Comparison of ENCODE assay signal across 8 cellular contexts in genomic region chr9:124551472-124552339, GRCh38. TPM values are rescaled to one million over a fixed set of nuclear protein-coding genes. Genes with fewer than 3 reads are reported as not detected.
A peak's percentile ranks its signal among the peaks of the same experiment; 100 is the strongest.
DNase-seq lines count a peak whose midpoint lies in the region; ATAC-seq, FAIRE-seq and TF ChIP-seq lines count a peak whose summit lies in the region.

No MANE protein-coding gene starts in this region.

- peak overlapping the region; percentile 73 for H2AFZ ChIP-seq in IMR-90 (replicated peaks; ENCODE audit: low read length, poor library complexity)
- H2AFZ ChIP-seq in SU-DHL-6 (ENCODE audit: low read depth, low read length, severe bottlenecking) = no peak overlapping the region
- H2AFZ ChIP-seq in H1 (ENCODE audit: low read length) = no peak overlapping the region

- H3F3A ChIP-seq in SU-DHL-6 (ENCODE audit: insufficient read depth) = no peaks in the 10 kb centered on the region

- WGBS in IMR-90 (ENCODE audit: extremely low coverage in 2 of 2, insufficient read length in 1 of 2), 2 experiments = 20% methylated on average over 1 of the region's 4 CpGs; no CpG with 5 or more reads in 1 of the 2 experiments
- 28% methylated on average over 4 of the region's 4 CpGs; no CpG with 5 or more reads in 1 of the 2 experiments for WGBS in H1 (ENCODE audit: extremely low coverage in 1 of 2, insufficient coverage in 1 of 2, insufficient read length in 1 of 2, insufficient replicate concordance in 2 of 2, low coverage in 1 of 2, low lambda C conversion rate in 2 of 2, missing lambda C conversion rate in 1 of 2), 2 experiments

- H2BK15ac ChIP-seq in IMR-90 (ENCODE audit: low read depth, low read length) = peak overlapping the region; percentile 90; the same call in 2 of the 3 replicates
- no peak overlapping the region for H2BK15ac ChIP-seq in H1 (ENCODE audit: low read length)

- H4K5ac ChIP-seq in IMR-90 (ENCODE audit: low read depth, low read length) (peak overlapping the region; percentile 62; the same call in 1 of the 2 replicates), H1 (ENCODE audit: insufficient read length, low read depth, low read length) (no peak overlapping the region)

- dilution Hi-C loops in IMR-90 (cut with HindIII; ENCODE audit: low sequenced_read_pairs, unreplicated experiment) = no loop called here

- no peak overlapping the region for H3K27ac Mint-ChIP-seq in mesothelial cell of epicardium

- intact Hi-C loops in IMR-90 (cut with micrococcal nuclease) = loop anchor here (1.0 to 5.0 kb wide), 4 partner anchors 66 to 201 kb away; no protein-coding TSS in a partner anchor

- H3K56ac ChIP-seq in IMR-90 (ENCODE audit: extremely low read depth, insufficient read depth, low read length) (peak overlapping the region; percentile 25; the same call in 1 of the 2 replicates), H1 (replicated peaks; ENCODE audit: insufficient read length, low read depth, low read length) (no peak overlapping the region)

- H3K27ac ChIP-seq in IMR-90 (ENCODE audit: insufficient read depth, low read length) (no peak overlapping the region), SU-DHL-6 (ENCODE audit: low read depth, low read length) (no peak overlapping the region), H1 (ENCODE audit: low read depth, low read length) (no peak overlapping the region)

- H3K23ac ChIP-seq in IMR-90 (ENCODE audit: low read depth, low read length) = peak overlapping the region; percentile 19
- no peak overlapping the region for H3K23ac ChIP-seq in H1 (ENCODE audit: insufficient read length)

- no peak overlapping the region for H3K4me3 Mint-ChIP-seq in mesothelial cell of epicardium

- DNase-seq in NCI-H2081 (lab: John Stamatoyannopoulos, UW) (peak; percentile 44 to 55), NCI-H2081 treated with DMSO at 0.1 percent for 48 hours (lab: John Stamatoyannopoulos, UW) (no peak), IMR-90 (peak; percentile 73), H1 (ENCODE audit: low read depth in 1 of 2, low spot score in 2 of 2) (peak; percentile 56 to 78), mesothelial cell of epicardium (ENCODE audit: low spot score in 2 of 2, unreplicated experiment in 2 of 2) (peak in 1 of 2 experiments; percentile 68), ureter (ENCODE audit: low spot score) (peak; percentile 53)

- H3K27me3 Mint-ChIP-seq in mesothelial cell of epicardium (ENCODE audit: low read depth) = no peaks in the 10 kb centered on the region

- H4K8ac ChIP-seq in IMR-90 (ENCODE audit: low read depth in 2 of 2, low read length in 2 of 2) (peak overlapping the region; percentile 24 to 60; a peak in 3 of 4 replicates), H1 (ENCODE audit: extremely low read depth, insufficient read depth, low read length) (no peak overlapping the region)

- TF ChIP-seq RAD21 in IMR-90 (IDR thresholded peaks at IDR 0.05; ENCODE audit: low read length) (peak; percentile 79), H1 (IDR thresholded peaks at IDR 0.05 in 1 of 2, conservative IDR thresholded peaks at IDR 0.05 in 1 of 2; ENCODE audit: low read depth in 2 of 2, low read length in 2 of 2) (peak; percentile 94 to 98)

- ATAC-seq in IMR-90 (ENCODE audit: low read depth) (peak; percentile 90), HG03565 (IDR thresholded peaks at IDR 0.05; ENCODE audit: unreplicated experiment) (no peak)

- H3K36me3 ChIP-seq in IMR-90 (ENCODE audit: control insufficient read depth, insufficient read depth, low read length) (no peaks in the 10 kb centered on the region), SU-DHL-6 (ENCODE audit: low read length) (no peaks in the 10 kb centered on the region), H1 (ENCODE audit: control insufficient read depth in 2 of 4, insufficient read depth in 4 of 4, low read length in 3 of 4) (peaks cover 0 to 6% (median 2%) of the 10 kb centered on the region in 4 experiments; a peak in 1 of 8 replicates)

- no peaks in the 10 kb centered on the region for H3K9me3 Mint-ChIP-seq in mesothelial cell of epicardium

- H3K4me1 ChIP-seq in IMR-90 (ENCODE audit: control insufficient read depth, insufficient read depth, low read length) (peaks cover 19% of the 10 kb centered on the region), H1 (replicated peaks in 1 of 4; ENCODE audit: control insufficient read depth in 3 of 4, insufficient read depth in 4 of 4, low read length in 3 of 4) (peaks cover 3 to 8% (median 5%) of the 10 kb centered on the region in 4 experiments; a peak in 5 of 7 replicates)

- H3K9me3 ChIP-seq in IMR-90 (ENCODE audit: control insufficient read depth, insufficient read depth, low read length) (no peaks in the 10 kb centered on the region), SU-DHL-6 (ENCODE audit: insufficient read depth, low read length) (no peaks in the 10 kb centered on the region), H1 (ENCODE audit: insufficient read depth in 2 of 2, low read depth in 1 of 2, low read length in 1 of 2) (no peaks in the 10 kb centered on the region)

- H3K9me2 ChIP-seq in SU-DHL-6 (replicated peaks; ENCODE audit: insufficient read depth, low read length) = no peaks in the 10 kb centered on the region

- H3K18ac ChIP-seq in IMR-90 (ENCODE audit: low read depth, low read length) (peak overlapping the region; percentile 94; the same call in 1 of the 2 replicates), H1 (ENCODE audit: extremely low read depth, low read length) (no peak overlapping the region)

- peak; percentile 86 for FAIRE-seq in H1 (lab: Jason Lieb, UNC)

- TF ChIP-seq EP300 in H1 (IDR thresholded peaks at IDR 0.05; ENCODE audit: borderline replicate concordance in 1 of 2, low read depth in 2 of 2, low read length in 2 of 2) = no peak

- POLR2A ChIA-PET in IMR-90 (lab: Charles Lee; ENCODE audit: unreplicated experiment) (no interaction called here), H1 (lab: Charles Lee; ENCODE audit: partially characterized antibody) (interaction anchor here (1.1 to 1.4 kb wide), 3 partner anchors 23 to 60 kb away, joined by 3 to 4 read pairs (median 3); no protein-coding TSS in a partner anchor)

- H3K4me3 ChIP-seq in IMR-90 (ENCODE audit: insufficient read depth, low read depth, low read length) (no peak overlapping the region), SU-DHL-6 (ENCODE audit: insufficient read depth, low read length, poor library complexity, severe bottlenecking) (no peak overlapping the region), H1 (ENCODE audit: extremely low read depth in 1 of 4, insufficient read depth in 2 of 4, low read depth in 3 of 4, low read length in 4 of 4) (no peak overlapping the region)

- H2AK5ac ChIP-seq in IMR-90 (ENCODE audit: low read depth, low read length) (peak overlapping the region; percentile 93), H1 (ENCODE audit: low read depth, low read length) (no peak overlapping the region)

- peak overlapping the region; percentile 75 for H2BK120ac ChIP-seq in IMR-90 (ENCODE audit: low read depth, low read length)
- H2BK120ac ChIP-seq in H1 (replicated peaks; ENCODE audit: low read depth, low read length) = no peak overlapping the region

- H3K9ac ChIP-seq in IMR-90 (ENCODE audit: low read depth, low read length) (peak overlapping the region; percentile 46; the same call in 1 of the 2 replicates), SU-DHL-6 (ENCODE audit: low read length) (no peak overlapping the region), H1 (replicated peaks in 1 of 4; ENCODE audit: extremely low read depth in 1 of 4, low read depth in 3 of 4, low read length in 3 of 4) (no peak overlapping the region)

- TF ChIP-seq CTCF in IMR-90 (conservative IDR thresholded peaks at IDR 0.05; ENCODE audit: low read depth, low read length) (peak; percentile 83), SU-DHL-6 (IDR thresholded peaks at IDR 0.05; ENCODE audit: insufficient read depth, low read length, poor library complexity, severe bottlenecking) (peak; percentile 38), H1 (IDR thresholded peaks at IDR 0.05; ENCODE audit: control extremely low read depth in 1 of 3, insufficient read depth in 1 of 3, low read depth in 1 of 3, low read length in 3 of 3) (peak; percentile 86 to 95 (median 93)), mesothelial cell of epicardium (IDR thresholded peaks at IDR 0.05; ENCODE audit: unreplicated experiment) (peak; percentile 26)

- no peak overlapping the region for H2BK12ac ChIP-seq in H1 (ENCODE audit: low read depth, low read length)

- H2BK20ac ChIP-seq in IMR-90 (ENCODE audit: low read depth, low read length) = peak overlapping the region; percentile 77
- H2BK20ac ChIP-seq in H1 (ENCODE audit: low read length) = no peak overlapping the region

- no peak overlapping the region for H2AK9ac ChIP-seq in IMR-90 (replicated peaks; ENCODE audit: low read depth, low read length, poor library complexity)

- in situ Hi-C loops in IMR-90 (cut with MboI; ENCODE audit: low sequenced_read_pairs) = loop anchor here (5.0 kb wide), 1 partner anchor 161 kb away; no protein-coding TSS in a partner anchor

- TF ChIP-seq POLR2A in IMR-90 (IDR thresholded peaks at IDR 0.05; ENCODE audit: low read depth, low read length) (no peak), H1 (IDR thresholded peaks at IDR 0.05; ENCODE audit: control extremely low read depth in 1 of 2, low read depth in 2 of 2, low read length in 2 of 2) (no peak)

- peak overlapping the region; percentile 87 for H2BK5ac ChIP-seq in IMR-90 (ENCODE audit: low read depth, low read length, poor library complexity, severe bottlenecking)
- no peak overlapping the region for H2BK5ac ChIP-seq in H1 (ENCODE audit: low read depth, low read length)

- H3K4me1 Mint-ChIP-seq in mesothelial cell of epicardium = peaks cover 4% of the 10 kb centered on the region

- CTCF ChIA-PET in IMR-90 (lab: Yijun Ruan, JAX) = interaction anchor here (0.6 to 4.8 kb wide), 21 partner anchors 8 to 289 kb away, joined by 3 to 23 read pairs (median 4); no protein-coding TSS in a partner anchor
- CTCF ChIA-PET in H1 (lab: Charles Lee; ENCODE audit: partially characterized antibody) = interaction anchor here (0.6 to 10.3 kb wide), 46 partner anchors 9 to 357 kb away, joined by 3 to 128 read pairs (median 4); partner anchors contain the start of gene WDR38

- H3K36me3 Mint-ChIP-seq in mesothelial cell of epicardium = no peaks in the 10 kb centered on the region

- no peaks in the 10 kb centered on the region for H4K20me1 ChIP-seq in IMR-90 (ENCODE audit: insufficient read depth, low read length)
- H4K20me1 ChIP-seq in SU-DHL-6 (ENCODE audit: low read depth, low read length) = no peaks in the 10 kb centered on the region
- H4K20me1 ChIP-seq in H1 (replicated peaks in 1 of 2; ENCODE audit: control insufficient read depth in 1 of 2, insufficient read depth in 2 of 2, low read length in 2 of 2) = peaks cover 0 to 2% of the 10 kb centered on the region in 2 experiments

- H3K23me2 ChIP-seq in H1 (ENCODE audit: low read depth, low read length) = no peaks in the 10 kb centered on the region

- H3K4ac ChIP-seq in IMR-90 (ENCODE audit: low read depth, low read length) (peak overlapping the region; percentile 82), H1 (replicated peaks; ENCODE audit: insufficient read length, low read depth, low read length) (no peak overlapping the region)

- no TSS peak for BruUV-seq in IMR-90 (replicated peaks; lab: Mats Ljungman, UMichigan)

- H3K79me1 ChIP-seq in IMR-90 (ENCODE audit: low read depth in 1 of 2, low read length in 2 of 2) = no peaks in the 10 kb centered on the region
- peaks cover 4% of the 10 kb centered on the region; the same call in 1 of the 2 replicates for H3K79me1 ChIP-seq in H1 (ENCODE audit: low read depth, low read length)

- peak overlapping the region; percentile 67 for H4K91ac ChIP-seq in IMR-90 (ENCODE audit: insufficient read depth, low read depth, low read length)
- H4K91ac ChIP-seq in H1 (replicated peaks; ENCODE audit: insufficient read length, low read length) = no peak overlapping the region

- peaks cover 20% of the 10 kb centered on the region for H3K9me1 ChIP-seq in IMR-90 (ENCODE audit: insufficient read depth, low read length)

- H3K79me2 ChIP-seq in SU-DHL-6 (ENCODE audit: insufficient read depth, low read length) (no peaks in the 10 kb centered on the region), H1 (ENCODE audit: control insufficient read depth in 1 of 2, insufficient read depth in 2 of 2, low read length in 2 of 2) (peaks cover 2 to 13% of the 10 kb centered on the region in 2 experiments; a peak in 1 of 4 replicates)

- H3K4me2 ChIP-seq in IMR-90 (ENCODE audit: low read depth, low read length) (peak overlapping the region; percentile 5), SU-DHL-6 (ENCODE audit: low read depth, low read length, poor library complexity, severe bottlenecking) (no peak overlapping the region), H1 (ENCODE audit: insufficient read depth in 1 of 2, low read depth in 2 of 2, low read length in 2 of 2) (no peak overlapping the region)

- H3K27me3 ChIP-seq in IMR-90 (ENCODE audit: control insufficient read depth, insufficient read depth, low read length) (peaks cover 5% of the 10 kb centered on the region; the same call in 1 of the 2 replicates), SU-DHL-6 (ENCODE audit: low read length) (no peaks in the 10 kb centered on the region), H1 (replicated peaks in 1 of 4; ENCODE audit: control insufficient read depth in 3 of 4, extremely low read depth in 1 of 4, insufficient read depth in 3 of 4, low read length in 3 of 4) (no peaks in the 10 kb centered on the region)

- H3K14ac ChIP-seq in IMR-90 (replicated peaks; ENCODE audit: low read depth, low read length) (peak overlapping the region; percentile 62), H1 (ENCODE audit: insufficient read length) (no peak overlapping the region)

RNA-seq across cellular contexts. Expression of gene NR5A1, which starts 44.5 kb away (rescaled TPM):
- total RNA-seq in IMR-90 (2012; rRNA removed) (not detected in 2 replicates), mesothelial cell of epicardium (0.25 TPM in 1 of 3 replicates, not detected in the others), ureter (not detected)
- polyA plus RNA-seq in IMR-90 (2012; rRNA removed) (not detected in 2 replicates), H1 (2011; rRNA removed) (0.29 and 0.74 TPM in 2 replicates)
- polyA plus RNA-seq in IMR-90 (2012; cell fraction: cytosol; rRNA removed) = not detected in 2 replicates
- not detected in 2 replicates for polyA plus RNA-seq in IMR-90 (2012; cell fraction: nucleus; rRNA removed; ENCODE audit: low replicate concordance)
- total RNA-seq in H1 (2021; fragmentation: NEBNext Ultra II Directional; extraction: Animal tissue kit (Norgen Biotek cat#: 25700)) = 0.42 and 0.58 TPM in 2 replicates
- polyA plus RNA-seq in H1 (2011; cell fraction: cytosol; rRNA removed) = 0.34 TPM
- polyA plus RNA-seq in H1 (2011; cell fraction: nucleus; rRNA removed) = 0.37 TPM
- polyA plus RNA-seq in H1 (2012, experiment 1 of 2) = 0.27 to 0.74 TPM (median 0.45 TPM) in 3 of 4 replicates, not detected in the other
- 0.16 TPM for polyA plus RNA-seq in H1 (2012, experiment 2 of 2)
- polyA plus RNA-seq in H1 (2013, experiment 1 of 2) = 0.22 TPM
- polyA plus RNA-seq in H1 (2013, experiment 2 of 2) = 0.17 TPM
- polyA minus RNA-seq in H1 (2011; rRNA and poly(A)+ RNA removed) = 0.47 and 0.90 TPM in 2 replicates
- not detected for polyA minus RNA-seq in H1 (2011; cell fraction: cytosol; rRNA and poly(A)+ RNA removed)
- 0.30 TPM for polyA minus RNA-seq in H1 (2011; cell fraction: nucleus; rRNA and poly(A)+ RNA removed)

Comparison
In these comparisons a context has a peak if more than half of its experiments do, and no peak if none do; other contexts are left out.
1. CTCF ChIP-seq: peak in every context shown above with its lines; median percentile 93 in H1; 83 in IMR-90; 38 in SU-DHL-6; 26 in mesothelial cell of epicardium.